Comparison of ENCODE assay signal across 26 cellular contexts in genomic region chr16:74756203-74756602, GRCh38. TPM values are rescaled to one million over a fixed set of nuclear protein-coding genes. Genes with fewer than 3 reads are reported as not detected.
DNase-seq lines count a peak whose midpoint lies in the region; ATAC-seq and TF ChIP-seq lines count a peak whose summit lies in the region.
"Had no signal": no experiment of that assay in that cellular context is flagged by ENCODE, and none has a peak within 500 bp of the region (broad histone marks: within the 10 kb centered on the region; RNA-seq: fewer than 3 reads in every experiment).

No MANE protein-coding gene starts in this region.

- H4K91ac ChIP-seq in trophoblast cell (ENCODE audit: low read depth, low read length) = no peak overlapping the region

- no peak overlapping the region for H2BK12ac ChIP-seq in trophoblast cell (ENCODE audit: low read length)

- peaks cover 0 to 3% of the 10 kb centered on the region in 2 experiments for H3K4me1 ChIP-seq in trophoblast cell (ENCODE audit: control insufficient read depth in 1 of 2, insufficient read depth in 2 of 2, low read length in 2 of 2)
- H3K4me1 ChIP-seq: Caco-2, Peyer's patch had no signal

- H4K12ac ChIP-seq in trophoblast cell (ENCODE audit: low read depth, low read length) = no peak overlapping the region

- H2BK5ac ChIP-seq in trophoblast cell (ENCODE audit: low read depth, low read length, poor library complexity) = no peak overlapping the region

- ATAC-seq in activated naive CD4-positive, alpha-beta T cell treated with anti-CD3 and anti-CD28 coated beads, Interleukin-2, amount 50 U/mL, for 72 hours = no peak
- no peak for ATAC-seq in GM21360 (IDR thresholded peaks at IDR 0.05; ENCODE audit: unreplicated experiment)
- ATAC-seq: GM12878 had no signal

- WGBS in trophoblast cell (ENCODE audit: extremely low coverage, insufficient coverage, insufficient read length) = no CpG with 5 or more reads among the region's 6 CpGs

- no peak overlapping the region for H2AK5ac ChIP-seq in trophoblast cell (ENCODE audit: low read length)

- no peak overlapping the region for H3K4ac ChIP-seq in trophoblast cell (ENCODE audit: low read depth, low read length)

- H3K23ac ChIP-seq in trophoblast cell (ENCODE audit: low read length) = no peak overlapping the region

- no peaks in the 10 kb centered on the region for H3K79me2 ChIP-seq in trophoblast cell (ENCODE audit: control insufficient read depth, insufficient read depth, low read length, poor library complexity)

- no peaks in the 10 kb centered on the region for H3K79me1 ChIP-seq in trophoblast cell (ENCODE audit: low read length)

- H3K9me3 ChIP-seq in trophoblast cell (ENCODE audit: insufficient read depth, low read depth, low read length) = no peaks in the 10 kb centered on the region
- H3K9me3 ChIP-seq: Caco-2, Peyer's patch had no signal

- peak overlapping the region; percentile 13 for H3K27ac ChIP-seq in cingulate gyrus (ENCODE audit: low read depth, low read length)
- no peak overlapping the region for H3K27ac ChIP-seq in trophoblast cell (ENCODE audit: low read depth, low read length)
- H3K27ac ChIP-seq: Peyer's patch, SK-N-MC had no signal

- H3K14ac ChIP-seq in trophoblast cell (ENCODE audit: low read length) = no peak overlapping the region

- H3K36me3 Mint-ChIP-seq in activated naive CD4-positive, alpha-beta T cell treated with anti-CD3 and anti-CD28 coated beads, Interleukin-2, amount 50 U/mL, for 72 hours = no peaks in the 10 kb centered on the region
- H3K36me3 Mint-ChIP-seq: CD4-positive, alpha-beta memory T cell had no signal

- H2BK120ac ChIP-seq in trophoblast cell (ENCODE audit: insufficient read depth, low read length, poor library complexity) = no peak overlapping the region

- H4K8ac ChIP-seq in trophoblast cell (ENCODE audit: low read depth, low read length) = no peak overlapping the region

- H3K18ac ChIP-seq in trophoblast cell (ENCODE audit: low read length) = no peak overlapping the region

- H3K9me3 Mint-ChIP-seq in activated naive CD4-positive, alpha-beta T cell treated with anti-CD3 and anti-CD28 coated beads, Interleukin-2, amount 50 U/mL, for 72 hours = no peaks in the 10 kb centered on the region
- H3K9me3 Mint-ChIP-seq: CD4-positive, alpha-beta memory T cell had no signal

- H3K4me3 ChIP-seq in trophoblast cell (ENCODE audit: low read depth, low read length) = no peak overlapping the region
- H3K4me3 ChIP-seq: GM12878, Peyer's patch, SK-N-MC had no signal

- peak; percentile 77 for DNase-seq in OCI-M1 (lab: John Stamatoyannopoulos, UW)
- DNase-seq in trophoblast cell = peak; percentile 61 to 82
- DNase-seq in activated naive CD4-positive, alpha-beta T cell treated with anti-CD3 and anti-CD28 coated beads, Interleukin-2, amount 50 U/mL, for 72 hours (ENCODE audit: low spot score in 2 of 2) = no peak
- DNase-seq in GM20000 (ENCODE audit: low spot score) = no peak
- no peak for DNase-seq in COLO829 (ENCODE audit: low spot score)
- DNase-seq: C1 segment of cervical spinal cord; Caco-2; CD4-positive, alpha-beta memory T cell; GDM1; IMR-90; NCI-H1092 treated with DMSO at 0.1 percent for 48 hours; NCI-H1436; NCI-H187; NCI-H2081 treated with DMSO at 0.1 percent for 48 hours; NCI-H2171; NCI-H226; NCI-H510A; NCI-H69; SIG-M5; SW 1271 had no signal

- H3K9ac ChIP-seq in trophoblast cell (ENCODE audit: low read length) = no peak overlapping the region

- no peaks in the 10 kb centered on the region for H3K27me3 ChIP-seq in trophoblast cell (ENCODE audit: insufficient read depth, low read length)
- H3K27me3 ChIP-seq: Peyer's patch had no signal

- H3K36me3 ChIP-seq in trophoblast cell (ENCODE audit: control insufficient read depth in 1 of 2, insufficient read depth in 2 of 2, low read length in 2 of 2) = no peaks in the 10 kb centered on the region
- H3K36me3 ChIP-seq: Peyer's patch had no signal

- H3K27ac Mint-ChIP-seq in activated naive CD4-positive, alpha-beta T cell treated with anti-CD3 and anti-CD28 coated beads, Interleukin-2, amount 50 U/mL, for 72 hours = no peak overlapping the region
- H3K27ac Mint-ChIP-seq: CD4-positive, alpha-beta memory T cell had no signal

- no peak overlapping the region for H2AFZ ChIP-seq in trophoblast cell (ENCODE audit: insufficient read depth, low read length, poor library complexity)

- TF ChIP-seq CTCF in GM20000 (IDR thresholded peaks at IDR 0.05; ENCODE audit: extremely low read depth, missing control alignments) = no peak

- H3K4me2 ChIP-seq in trophoblast cell (ENCODE audit: low read length) = no peak overlapping the region

RNA-seq across cellular contexts. Expression of gene FA2H, which starts 18.4 kb away (rescaled TPM):
- 4.4 and 4.7 TPM in 2 replicates for polyA plus RNA-seq in trophoblast cell (2013)
- not detected for total RNA-seq in activated naive CD4-positive, alpha-beta T cell treated with anti-CD3 and anti-CD28 coated beads, Interleukin-2, amount 50 U/mL, for 72 hours
- total RNA-seq: A673, IMR-90 had no signal
- polyA plus RNA-seq: IMR-90 had no signal

RNA-seq across cellular contexts. Expression of gene MLKL, which starts 55.5 kb away (rescaled TPM):
- 0.05 and 0.06 TPM in 2 replicates for polyA plus RNA-seq in trophoblast cell (2013)
- 10 to 100 TPM; 16.5 to 27.5 TPM for total RNA-seq in activated naive CD4-positive, alpha-beta T cell treated with anti-CD3 and anti-CD28 coated beads, Interleukin-2, amount 50 U/mL, for 72 hours

Comparison
In these comparisons a context has a peak if more than half of its experiments do, and no peak if none do; other contexts are left out.
1. DNase-seq: peak in OCI-M1 (single experiment) and trophoblast cell (2 of 2); none in activated naive CD4-positive, alpha-beta T cell treated with anti-CD3 and anti-CD28 coated beads, Interleukin-2, amount 50 U/mL, for 72 hours (0 of 2), GM20000 (single experiment) and COLO829 (single experiment).